ENCODE assay signal across 8 cellular contexts in genomic region chr11:66068154-66068821, GRCh38. TPM values are rescaled to one million over a fixed set of nuclear protein-coding genes. Genes with fewer than 3 reads are reported as not detected.
DNase-seq lines count a peak whose midpoint lies in the region; ATAC-seq and TF ChIP-seq lines count a peak whose summit lies in the region.

No MANE protein-coding gene starts in this region.

- TF ChIP-seq CTCF in A673 (conservative IDR thresholded peaks at IDR 0.05; ENCODE audit: low read depth, low read length) = peak; percentile 99
- peak; percentile 81 for TF ChIP-seq CTCF in GM13976 (IDR thresholded peaks at IDR 0.05; ENCODE audit: borderline replicate concordance, control extremely low read depth, extremely low read depth, insufficient read depth, missing control alignments)
- peak; percentile 72 to 96 (median 88) for TF ChIP-seq CTCF in dorsolateral prefrontal cortex (IDR thresholded peaks at IDR 0.05 in 54 of 56, conservative IDR thresholded peaks at IDR 0.05 in 2 of 56; ENCODE audit: low read depth in 1 of 56, partially characterized antibody in 56 of 56)
- TF ChIP-seq CTCF in lower lobe of right lung (IDR thresholded peaks at IDR 0.05) = peak; percentile 92

- H3K36me3 ChIP-seq in A673 (ENCODE audit: insufficient read depth, low read length, poor library complexity, severe bottlenecking) (peaks cover 59% of the 10 kb centered on the region), lower lobe of right lung (peaks cover 67% of the 10 kb centered on the region)

- CTCF ChIA-PET in A673 (lab: Charles Lee) = interaction anchor here (0.6 to 0.7 kb wide), 3 partner anchors 12 to 154 kb away, joined by 3 read pairs; no protein-coding TSS in a partner anchor

- H3K27ac ChIP-seq in A673 (ENCODE audit: low read depth, low read length, poor library complexity, severe bottlenecking) = peak overlapping the region; percentile 87
- H3K27ac ChIP-seq in dorsolateral prefrontal cortex = peak overlapping the region in 57 of 59 donors; percentile 36 to 99 (median 95)
- peak overlapping the region; percentile 91 for H3K27ac ChIP-seq in lower lobe of right lung

- H3K4me1 ChIP-seq in A673 (ENCODE audit: insufficient read depth, low read length, poor library complexity, severe bottlenecking) (peaks cover 34% of the 10 kb centered on the region), lower lobe of right lung (peaks cover 40% of the 10 kb centered on the region)

- peaks cover 3% of the 10 kb centered on the region for H3K9me3 ChIP-seq in A673 (ENCODE audit: low read depth, low read length, poor library complexity, severe bottlenecking)
- no peaks in the 10 kb centered on the region for H3K9me3 ChIP-seq in lower lobe of right lung

- POLR2A ChIA-PET in A673 (lab: Charles Lee; ENCODE audit: low non-redundant PET) = no interaction called here

- TSS peak; percentile 47 for BruUV-seq in A673 (replicated peaks; lab: Mats Ljungman, UMichigan)

- intact Hi-C loops in A673 (cut with micrococcal nuclease; ENCODE audit: unreplicated experiment) (loop anchor here (2.0 kb wide), 1 partner anchor 67 kb away; no protein-coding TSS in a partner anchor), dorsolateral prefrontal cortex (cut with DNase I) (loop anchor here in 1 of 2 donors (2.0 kb wide), 1 partner anchor 67 kb away; no protein-coding TSS in a partner anchor), lower lobe of right lung (cut with DNase I) (no loop called here)

- in situ Hi-C loops in GM13976 (cut with MboI; ENCODE audit: low sequenced_read_pairs, unreplicated experiment) = no loop called here

- no peak overlapping the region for H3K4me3 ChIP-seq in A673 (ENCODE audit: low read depth, low read length, poor library complexity, severe bottlenecking)
- H3K4me3 ChIP-seq in dorsolateral prefrontal cortex = peak overlapping the region in 10 of 59 donors; percentile 69 to 92 (median 78)
- no peak overlapping the region for H3K4me3 ChIP-seq in lower lobe of right lung

- peak; percentile 65 to 68 for ATAC-seq in lower lobe of right lung
- no peak for ATAC-seq in GM19035 (IDR thresholded peaks at IDR 0.05; ENCODE audit: unreplicated experiment)

- no peaks in the 10 kb centered on the region for H3K27me3 ChIP-seq in A673 (replicated peaks; ENCODE audit: insufficient read depth, low read depth, low read length, poor library complexity)
- no peaks in the 10 kb centered on the region for H3K27me3 ChIP-seq in dorsolateral prefrontal cortex
- H3K27me3 ChIP-seq in lower lobe of right lung (ENCODE audit: low read depth) = no peaks in the 10 kb centered on the region

- DNase-seq in A673 (ENCODE audit: low spot score) (peak; percentile 94), GM13976 (ENCODE audit: low spot score) (peak; percentile 70), NCI-H526 (lab: John Stamatoyannopoulos, UW) (peak; percentile 60 to 90), dorsolateral prefrontal cortex (peak in 9 of 10 donors; percentile 53 to 79 (median 69)), lower lobe of right lung (peak; percentile 79)
- peak; percentile 80 to 83 for DNase-seq in activated CD4-positive, alpha-beta T cell treated with anti-CD3 and anti-CD28 coated beads, Interleukin-2, amount 50 U/mL, for 48 hours
- peak; percentile 57 to 62 (median 58) for DNase-seq in stimulated activated CD4-positive, alpha-beta T cell treated with anti-CD3 and anti-CD28 coated beads, TNF-alpha, amount 100 ng/mL, for 48 hours (ENCODE audit: low read depth in 3 of 3)

RNA-seq across cellular contexts. Expression of gene PACS1, which starts 1.8 kb away (rescaled TPM):
- total RNA-seq in A673 (2021) (75.7 and 79.1 TPM in 2 replicates), dorsolateral prefrontal cortex (100 to 1,000 TPM in 42 of 120 experiments, 10 to 100 TPM in 78; 58.1 to 131 (median 95.3) TPM), lower lobe of right lung (50.8 TPM)

RNA-seq across cellular contexts. Expression of gene SF3B2, which starts 16.1 kb away (rescaled TPM):
- total RNA-seq in A673 (2021) = 357 and 358 TPM in 2 replicates
- total RNA-seq in dorsolateral prefrontal cortex = 100 to 1,000 TPM; 120 to 225 (median 154) TPM
- total RNA-seq in lower lobe of right lung = 145 TPM

RNA-seq across cellular contexts. Expression of gene GAL3ST3, which starts 19.3 kb away (rescaled TPM):
- total RNA-seq in A673 (2021) = 1.8 and 2.0 TPM in 2 replicates
- total RNA-seq in dorsolateral prefrontal cortex = 10 to 100 TPM in 73 of 120 experiments, 1 to 10 TPM in 47; 3.8 to 17.5 (median 10.5) TPM
- not detected for total RNA-seq in lower lobe of right lung

RNA-seq across cellular contexts. Expression of gene CATSPER1, which starts 42.0 kb away (rescaled TPM):
- total RNA-seq in A673 (2021) = not detected in 2 replicates
- 1 to 10 TPM in 2 of 120 experiments, under 1 TPM in 20, not detected in 98; 0.16 to 1.2 (median 0.36) TPM for total RNA-seq in dorsolateral prefrontal cortex
- 3.6 TPM for total RNA-seq in lower lobe of right lung

RNA-seq across cellular contexts. Expression of gene CST6, which starts 56.5 kb away (rescaled TPM):
- 2.3 and 3.9 TPM in 2 replicates for total RNA-seq in A673 (2021)
- under 1 TPM in 6 of 120 experiments, not detected in 114; 0.64 to 0.85 (median 0.71) TPM for total RNA-seq in dorsolateral prefrontal cortex
- total RNA-seq in lower lobe of right lung = 11.0 TPM
